Comparison of ENCODE assay signal across 8 cellular contexts in genomic region chr13:110706570-110707378, GRCh38. TPM values are rescaled to one million over a fixed set of nuclear protein-coding genes. Genes with fewer than 3 reads are reported as not detected.
A peak's percentile ranks its signal among the peaks of the same experiment; 100 is the strongest.
DNase-seq lines count a peak whose midpoint lies in the region; ATAC-seq and TF ChIP-seq lines count a peak whose summit lies in the region.

No MANE protein-coding gene starts in this region.

- H3K36me3 ChIP-seq in HAP-1 (replicated peaks): peaks cover 15% of the 10 kb centered on the region
- peaks cover 1% of the 10 kb centered on the region for H3K36me3 ChIP-seq in kidney epithelial cell (ENCODE audit: control insufficient read depth, insufficient read depth, low read length)

- TF ChIP-seq CTCF in AG09309 (IDR thresholded peaks at IDR 0.05; ENCODE audit: control insufficient read depth, insufficient read depth, low read depth, low read length, missing control alignments) (no peak), kidney epithelial cell (IDR thresholded peaks at IDR 0.05; ENCODE audit: insufficient read depth, low read length, poor library complexity, severe bottlenecking) (no peak), type B pancreatic cell (conservative IDR thresholded peaks at IDR 0.05) (no peak)

- H3K27me3 ChIP-seq in HAP-1 (ENCODE audit: low read depth) (no peaks in the 10 kb centered on the region), kidney epithelial cell (ENCODE audit: control insufficient read depth, insufficient read depth, low read length) (no peaks in the 10 kb centered on the region)

- peaks cover 43% of the 10 kb centered on the region for H3K4me1 Mint-ChIP-seq in activated CD8-positive, alpha-beta memory T cell treated with anti-CD3 and anti-CD28 coated beads, Interleukin-2, amount 10 ng/mL, durations not matched to agents 7 days and 5 days
- H3K4me1 Mint-ChIP-seq in type B pancreatic cell (ENCODE audit: unreplicated experiment): peaks cover 34% of the 10 kb centered on the region

- no peaks in the 10 kb centered on the region for H3K27me3 Mint-ChIP-seq in activated CD8-positive, alpha-beta memory T cell treated with anti-CD3 and anti-CD28 coated beads, Interleukin-2, amount 10 ng/mL, durations not matched to agents 7 days and 5 days
- no peaks in the 10 kb centered on the region for H3K27me3 Mint-ChIP-seq in type B pancreatic cell

- H3K4me3 ChIP-seq in AG09309 (ENCODE audit: control insufficient read depth, low read depth, low read length) (peak overlapping the region; percentile 77), HAP-1 (peak overlapping the region; percentile 59), kidney epithelial cell (ENCODE audit: low read depth, low read length) (peak overlapping the region; percentile 78)

- CTCF ChIA-PET in activated CD8-positive, alpha-beta memory T cell treated with anti-CD3 and anti-CD28 coated beads, Interleukin-2, amount 10 ng/mL, durations not matched to agents 7 days and 5 days (lab: Charles Lee): interaction anchor here (1.3 to 1.6 kb wide), 2 partner anchors 23 to 91 kb away, joined by 4 to 5 read pairs; partner anchors contain the start of gene NAXD

- in situ Hi-C loops in HAP-1 (cut with MboI; ENCODE audit: low sequenced_read_pairs): no loop called here

- H3K4me1 ChIP-seq in HAP-1: peaks cover 14% of the 10 kb centered on the region

- no peaks in the 10 kb centered on the region for H3K9me3 Mint-ChIP-seq in activated CD8-positive, alpha-beta memory T cell treated with anti-CD3 and anti-CD28 coated beads, Interleukin-2, amount 10 ng/mL, durations not matched to agents 7 days and 5 days (ENCODE audit: low read depth)
- H3K9me3 Mint-ChIP-seq in type B pancreatic cell: no peaks in the 10 kb centered on the region

- H3K27ac Mint-ChIP-seq in activated CD8-positive, alpha-beta memory T cell treated with anti-CD3 and anti-CD28 coated beads, Interleukin-2, amount 10 ng/mL, durations not matched to agents 7 days and 5 days: peak overlapping the region; percentile 67
- H3K27ac Mint-ChIP-seq in type B pancreatic cell: peak overlapping the region; percentile 73

- H3K4me3 Mint-ChIP-seq in activated CD8-positive, alpha-beta memory T cell treated with anti-CD3 and anti-CD28 coated beads, Interleukin-2, amount 10 ng/mL, durations not matched to agents 7 days and 5 days: peak overlapping the region; percentile 92
- peak overlapping the region; percentile 93 for H3K4me3 Mint-ChIP-seq in type B pancreatic cell

- ATAC-seq in activated CD8-positive, alpha-beta memory T cell treated with anti-CD3 and anti-CD28 coated beads, Interleukin-2, amount 10 ng/mL, durations not matched to agents 7 days and 5 days: peak; percentile 0
- no peak for ATAC-seq in GM19463 (IDR thresholded peaks at IDR 0.05; ENCODE audit: unreplicated experiment)

- peaks cover 5% of the 10 kb centered on the region for H3K36me3 Mint-ChIP-seq in activated CD8-positive, alpha-beta memory T cell treated with anti-CD3 and anti-CD28 coated beads, Interleukin-2, amount 10 ng/mL, durations not matched to agents 7 days and 5 days
- H3K36me3 Mint-ChIP-seq in type B pancreatic cell: peaks cover 10% of the 10 kb centered on the region

- DNase-seq in AG09309 (ENCODE audit: low read depth) (no peak), HAP-1 (ENCODE audit: low spot score in 2 of 2) (no peak), kidney epithelial cell (ENCODE audit: low read depth) (no peak), type B pancreatic cell (ENCODE audit: extremely low spot score, unreplicated experiment) (no peak), NCI-H1930 (lab: John Stamatoyannopoulos, UW) (no peak), iPS-NIHi11 (ENCODE audit: low spot score) (no peak)
- DNase-seq in activated CD8-positive, alpha-beta memory T cell treated with anti-CD3 and anti-CD28 coated beads, Interleukin-2, amount 10 ng/mL, durations not matched to agents 7 days and 5 days: no peak

- no peaks in the 10 kb centered on the region for H3K9me3 ChIP-seq in HAP-1

RNA-seq across cellular contexts. Expression of gene CARS2, which starts 0.9 kb away (rescaled TPM):
- total RNA-seq in activated CD8-positive, alpha-beta memory T cell treated with anti-CD3 and anti-CD28 coated beads, Interleukin-2, amount 10 ng/mL, durations not matched to agents 7 days and 5 days: 10 to 100 TPM; 72.0 to 75.9 TPM
- total RNA-seq in kidney epithelial cell (66.7 and 73.6 TPM in 2 replicates), type B pancreatic cell (ENCODE audit: low replicate concordance) (62.0 and 73.4 TPM in 2 replicates)

RNA-seq across cellular contexts. Expression of gene ING1, which starts 6.7 kb away (rescaled TPM):
- total RNA-seq in activated CD8-positive, alpha-beta memory T cell treated with anti-CD3 and anti-CD28 coated beads, Interleukin-2, amount 10 ng/mL, durations not matched to agents 7 days and 5 days: 10 to 100 TPM; 15.3 to 21.6 TPM
- total RNA-seq in kidney epithelial cell (12.6 and 14.7 TPM in 2 replicates), type B pancreatic cell (ENCODE audit: low replicate concordance) (17.8 and 18.0 TPM in 2 replicates)
